ENCODE assay signal across 8 cellular contexts in the genomic region with DNA sequence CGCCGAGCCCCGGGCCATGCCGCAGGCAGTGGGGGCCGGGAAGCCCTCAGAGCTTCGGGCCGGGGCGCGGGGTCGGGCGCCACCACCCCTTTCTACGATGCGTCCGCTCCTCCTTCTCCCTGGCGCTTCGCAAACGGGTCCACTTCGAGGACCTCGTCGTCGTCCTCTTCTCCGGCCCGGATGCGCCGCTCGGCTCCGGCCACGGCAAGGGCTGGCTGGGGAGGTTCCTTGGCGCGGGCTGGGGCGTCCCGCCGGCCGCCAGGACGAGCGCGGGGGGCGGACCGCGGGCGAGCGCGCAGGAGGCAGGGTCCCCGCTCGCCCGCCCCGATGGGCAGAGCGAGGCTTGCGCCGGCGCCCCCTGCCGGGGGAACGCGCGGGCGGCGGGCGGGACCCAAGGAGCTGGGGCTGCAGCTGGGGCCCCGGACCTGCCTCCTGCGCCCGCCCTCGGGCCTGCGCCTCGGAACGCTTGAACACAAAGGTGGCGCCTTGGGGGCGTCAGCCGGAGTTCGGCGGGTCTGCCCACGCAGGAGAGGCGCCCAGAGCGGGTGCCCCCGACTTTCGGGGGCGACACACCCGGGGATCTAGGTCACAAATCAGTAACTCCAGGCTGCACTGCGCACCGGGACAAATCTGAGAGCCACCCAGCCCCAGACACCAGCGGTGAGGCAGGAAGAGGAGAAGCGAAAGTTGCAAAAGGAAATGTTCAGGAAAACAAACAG. TPM values are rescaled to one million over a fixed set of nuclear protein-coding genes. Genes with fewer than 3 reads are reported as not detected.
DNase-seq lines count a peak whose midpoint lies in the region; ATAC-seq, FAIRE-seq and TF ChIP-seq lines count a peak whose summit lies in the region.

A gene (minus strand): TSS at position 283 of the 719 bp plus-strand sequence.

- H3K27me3 ChIP-seq in BJ (ENCODE audit: control insufficient read depth, insufficient read depth, low read length) (peaks cover 17% of the 10 kb centered on the region), pancreas (peaks cover 0 to 10% (median 3%) of the 10 kb centered on the region in 4 donors)

- no peaks in the 10 kb centered on the region for H3K36me3 Mint-ChIP-seq in glutamatergic neuron (ENCODE audit: unreplicated experiment)

- DNase-seq in BJ (ENCODE audit: low read depth) (no peak), GM20000 (ENCODE audit: low spot score) (peak; percentile 86), NCI-H510A (lab: John Stamatoyannopoulos, UW) (peak; percentile 48), glutamatergic neuron (peak; percentile 90), pancreas (peak; percentile 25 to 88 (median 66)), RKO (ENCODE audit: low spot score) (no peak)
- peak; percentile 25 for DNase-seq in activated effector memory CD4-positive, alpha-beta T cell treated with Interleukin-2 at 50 U/mL for 16 hours

- WGBS in pancreas, 2 donors = 1 to 2% methylated on average over 76 to 81 of the region's 81 CpGs

- FAIRE-seq in pancreas (lab: Jason Lieb, UNC) = no peak

- intact Hi-C loops in pancreas (cut with DNase I) = loop anchor here in 2 of 3 donors (5.0 kb wide), 1 partner anchor 178 kb away; no protein-coding TSS in a partner anchor

- peaks cover 27% of the 10 kb centered on the region for H3K4me1 Mint-ChIP-seq in glutamatergic neuron (ENCODE audit: low read depth, unreplicated experiment)

- POLR2A ChIA-PET in BJ (lab: Charles Lee) = no interaction called here

- H3K36me3 ChIP-seq in BJ (ENCODE audit: control insufficient read depth, insufficient read depth, low read length) = no peaks in the 10 kb centered on the region
- H3K36me3 ChIP-seq in pancreas = no peaks in the 10 kb centered on the region

- H3K4me1 ChIP-seq in pancreas = peaks cover 0 to 15% (median 3%) of the 10 kb centered on the region in 3 donors

- peak within 1 kb of the TSS in 2 of 4 donors; percentile 4 to 21 for H3K27ac ChIP-seq in pancreas

- no peaks in the 10 kb centered on the region for H3K9me3 ChIP-seq in pancreas

- peaks cover 10% of the 10 kb centered on the region for H3K27me3 Mint-ChIP-seq in glutamatergic neuron (ENCODE audit: unreplicated experiment)

- H3K4me3 ChIP-seq in BJ (ENCODE audit: low read depth, low read length) = peak within 1 kb of the TSS; percentile 49
- H3K4me3 ChIP-seq in pancreas = peak within 1 kb of the TSS; percentile 21 to 48 (median 31)

- H3K4me3 Mint-ChIP-seq in glutamatergic neuron (ENCODE audit: unreplicated experiment) = peak within 1 kb of the TSS; percentile 83

- TF ChIP-seq CTCF in BJ (IDR thresholded peaks at IDR 0.05; ENCODE audit: insufficient read depth, low read depth, low read length) (no peak; the same call in 1 of the 2 replicates), GM20000 (IDR thresholded peaks at IDR 0.05; ENCODE audit: extremely low read depth, missing control alignments) (peak; percentile 74), glutamatergic neuron (IDR thresholded peaks at IDR 0.05; ENCODE audit: partially characterized antibody, unreplicated experiment) (peak; percentile 75), pancreas (IDR thresholded peaks at IDR 0.05) (peak; percentile 22 to 65 (median 36))

- ATAC-seq in pancreas (peak; percentile 79 to 86 (median 84)), GM18519 (IDR thresholded peaks at IDR 0.05; ENCODE audit: low FRiP score, unreplicated experiment) (no peak)

- H3K27ac Mint-ChIP-seq in glutamatergic neuron (ENCODE audit: unreplicated experiment) = peak within 1 kb of the TSS; percentile 25

- CTCF ChIA-PET in BJ (lab: Yijun Ruan, JAX) = interaction anchor here (0.6 to 7.5 kb wide), 23 partner anchors 11 to 449 kb away, joined by 3 to 51 read pairs (median 3); no protein-coding TSS in a partner anchor

- H3K9me3 Mint-ChIP-seq in glutamatergic neuron (ENCODE audit: unreplicated experiment) = peaks cover 4% of the 10 kb centered on the region

RNA-seq across cellular contexts. Expression of the gene that starts here (rescaled TPM):
- polyA plus RNA-seq in BJ (2011; rRNA removed) (0.59 and 1.1 TPM in 2 replicates), pancreas (1 to 10 TPM in 1 of 2 donors, under 1 TPM in 1; 0.91 to 1.2 TPM)
- 0.90 and 1.4 TPM in 2 replicates for polyA minus RNA-seq in BJ (2011; rRNA and poly(A)+ RNA removed)
- total RNA-seq in glutamatergic neuron (ENCODE audit: unreplicated experiment) (51.1 TPM), pancreas (1 to 10 TPM in 4 of 6 donors, under 1 TPM in 2; 0.67 to 6.3 (median 1.3) TPM)

Comparison
In these comparisons a context has a peak if more than half of its experiments do, and no peak if none do; other contexts are left out.
1. DNase-seq: peak in GM20000 (single experiment), NCI-H510A (single experiment), activated effector memory CD4-positive, alpha-beta T cell treated with Interleukin-2 at 50 U/mL for 16 hours (single experiment), glutamatergic neuron (single experiment) and pancreas (6 of 6); none in BJ (single experiment) and RKO (single experiment).